ENCODE assay signal across 9 cellular contexts in genomic region chr18:50558948-50559749, GRCh38. TPM values are rescaled to one million over a fixed set of nuclear protein-coding genes. Genes with fewer than 3 reads are reported as not detected.
DNase-seq lines count a peak whose midpoint lies in the region; ATAC-seq and TF ChIP-seq lines count a peak whose summit lies in the region.
"Had no signal": no experiment of that assay in that cellular context is flagged by ENCODE, and none has a peak within 500 bp of the region (broad histone marks: within the 10 kb centered on the region; RNA-seq: fewer than 3 reads in every experiment).

No MANE protein-coding gene starts in this region.

- H3K36me3 Mint-ChIP-seq in activated CD4-positive, alpha-beta T cell treated with anti-CD3 and anti-CD28 coated beads, Interleukin-2, amount 10 ng/mL, durations not matched to agents 24 days and 14 days (ENCODE audit: low read depth): no peaks in the 10 kb centered on the region

- H3K9ac ChIP-seq in Karpas-422 (ENCODE audit: low read length): no peak overlapping the region

- H3K4me3 ChIP-seq in body of pancreas (peak overlapping the region; percentile 37 to 53), right lobe of liver (peak overlapping the region; percentile 50 to 70 (median 55)), thyroid gland (replicated peaks in 1 of 3) (peak overlapping the region in 2 of 3 donors; percentile 45 to 58), Karpas-422 (ENCODE audit: low read length) (no peak overlapping the region)

- ATAC-seq in body of pancreas: no peak
- peak; percentile 17 to 46 (median 29) for ATAC-seq in right lobe of liver

- H3K4me2 ChIP-seq in Karpas-422 (ENCODE audit: low read depth, low read length, poor library complexity, severe bottlenecking): no peak overlapping the region

- TF ChIP-seq CTCF in body of pancreas (IDR thresholded peaks at IDR 0.05) (no peak), right lobe of liver (IDR thresholded peaks at IDR 0.05) (no peak), thyroid gland (IDR thresholded peaks at IDR 0.05) (no peak)

- no peaks in the 10 kb centered on the region for H3K79me2 ChIP-seq in Karpas-422 (ENCODE audit: low read length)

- H3K27ac ChIP-seq in body of pancreas (peak overlapping the region; percentile 41 to 78 (median 68)), right lobe of liver (peak overlapping the region in 2 of 3 donors; percentile 37 to 44), thyroid gland (peak overlapping the region; percentile 72 to 78 (median 77)), Karpas-422 (ENCODE audit: low read length) (no peak overlapping the region)

- no peaks in the 10 kb centered on the region for H3K9me3 ChIP-seq in body of pancreas
- no peaks in the 10 kb centered on the region for H3K9me3 ChIP-seq in right lobe of liver
- H3K9me3 ChIP-seq in thyroid gland: no peaks in the 10 kb centered on the region
- no peaks in the 10 kb centered on the region for H3K9me3 ChIP-seq in Karpas-422 (ENCODE audit: low read length)

- DNase-seq in activated CD4-positive, alpha-beta T cell treated with anti-CD3 and anti-CD28 coated beads, Interleukin-2, amount 10 ng/mL, durations not matched to agents 24 days and 14 days: no peak
- no peak for DNase-seq in activated CD4-positive, alpha-beta T cell treated with anti-CD3 and anti-CD28 coated beads, Interleukin-2, amount 50 U/mL, for 4 hours
- DNase-seq in body of pancreas (peak in 3 of 4 donors; percentile 12 to 14 (median 12)), right lobe of liver (peak in 1 of 3 donors; percentile 22), thyroid gland (peak; percentile 24 to 46), Karpas-422 (no peak), HT-29 (ENCODE audit: low spot score) (no peak), DMS 273 (lab: John Stamatoyannopoulos, UW; ENCODE audit: unreplicated experiment) (no peak)

- H3K9me3 Mint-ChIP-seq in activated CD4-positive, alpha-beta T cell treated with anti-CD3 and anti-CD28 coated beads, Interleukin-2, amount 10 ng/mL, durations not matched to agents 24 days and 14 days: peaks cover 9% of the 10 kb centered on the region

- no peaks in the 10 kb centered on the region for H3K4me1 Mint-ChIP-seq in activated CD4-positive, alpha-beta T cell treated with anti-CD3 and anti-CD28 coated beads, Interleukin-2, amount 10 ng/mL, durations not matched to agents 24 days and 14 days

- H3K27me3 ChIP-seq in body of pancreas: no peaks in the 10 kb centered on the region
- no peaks in the 10 kb centered on the region for H3K27me3 ChIP-seq in right lobe of liver
- no peaks in the 10 kb centered on the region for H3K27me3 ChIP-seq in thyroid gland
- no peaks in the 10 kb centered on the region for H3K27me3 ChIP-seq in Karpas-422 (ENCODE audit: low read length)

- H3K4me1 ChIP-seq in body of pancreas (peaks cover 14% of the 10 kb centered on the region), right lobe of liver (peaks cover 0 to 13% (median 0%) of the 10 kb centered on the region in 4 donors), thyroid gland (peaks cover 15 to 18% of the 10 kb centered on the region in 2 donors), Karpas-422 (ENCODE audit: low read length) (no peaks in the 10 kb centered on the region)

- H4K20me1 ChIP-seq in Karpas-422 (ENCODE audit: insufficient read depth, low read depth, low read length): no peaks in the 10 kb centered on the region

- peak overlapping the region; percentile 16 for H3K4me3 Mint-ChIP-seq in activated CD4-positive, alpha-beta T cell treated with anti-CD3 and anti-CD28 coated beads, Interleukin-2, amount 10 ng/mL, durations not matched to agents 24 days and 14 days
- H3K4me3 Mint-ChIP-seq: T-helper 1 cell treated with Interleukin-12 subunit alpha and Interleukin-12 subunit beta and Interleukin-4 antibody, amounts not matched to agents 30 μg/mL and 1 μg/mL, for 36 hours had no signal

- no peaks in the 10 kb centered on the region for H3K9me2 ChIP-seq in Karpas-422 (replicated peaks; ENCODE audit: insufficient read depth, low read length)

- intact Hi-C loops in activated CD4-positive, alpha-beta T cell treated with anti-CD3 and anti-CD28 coated beads, Interleukin-2, amount 10 ng/mL, durations not matched to agents 24 days and 14 days (cut with micrococcal nuclease): no loop called here
- intact Hi-C loops in body of pancreas (cut with DNase I): no loop called here
- intact Hi-C loops in right lobe of liver (cut with DNase I): no loop called here
- intact Hi-C loops in thyroid gland (cut with DNase I): no loop called here

- TF ChIP-seq POLR2A in body of pancreas (IDR thresholded peaks at IDR 0.05) (no peak), right lobe of liver (IDR thresholded peaks at IDR 0.05) (no peak), thyroid gland (IDR thresholded peaks at IDR 0.05) (no peak)

- peaks cover 60% of the 10 kb centered on the region for H3K27me3 Mint-ChIP-seq in activated CD4-positive, alpha-beta T cell treated with anti-CD3 and anti-CD28 coated beads, Interleukin-2, amount 10 ng/mL, durations not matched to agents 24 days and 14 days

- 15 to 52% methylated on average over 17 to 48 of the region's 52 CpGs for WGBS in body of pancreas, 2 donors
- 27% methylated on average over 18 of the region's 52 CpGs for WGBS in right lobe of liver (ENCODE audit: insufficient coverage, low coverage, low lambda C conversion rate, missing lambda C conversion rate)
- WGBS in thyroid gland, 2 donors: 27 to 35% methylated on average over 19 to 35 of the region's 52 CpGs

- H3K27ac Mint-ChIP-seq in activated CD4-positive, alpha-beta T cell treated with anti-CD3 and anti-CD28 coated beads, Interleukin-2, amount 10 ng/mL, durations not matched to agents 24 days and 14 days: no peak overlapping the region
- H3K27ac Mint-ChIP-seq: T-helper 1 cell treated with Interleukin-12 subunit alpha and Interleukin-12 subunit beta and Interleukin-4 antibody, amounts not matched to agents 30 μg/mL and 1 μg/mL, for 36 hours had no signal

- H2AFZ ChIP-seq in Karpas-422 (ENCODE audit: low read length): no peak overlapping the region

- no peaks in the 10 kb centered on the region for H3K36me3 ChIP-seq in body of pancreas (replicated peaks in 1 of 2; ENCODE audit: insufficient read depth in 1 of 2, low read depth in 2 of 2)
- H3K36me3 ChIP-seq in right lobe of liver: no peaks in the 10 kb centered on the region
- no peaks in the 10 kb centered on the region for H3K36me3 ChIP-seq in thyroid gland
- H3K36me3 ChIP-seq in Karpas-422 (ENCODE audit: insufficient read depth, low read length): no peaks in the 10 kb centered on the region

RNA-seq across cellular contexts. Expression of gene MAPK4, which starts 0.7 kb away (rescaled TPM):
- not detected in 2 replicates for total RNA-seq in activated CD4-positive, alpha-beta T cell treated with anti-CD3 and anti-CD28 coated beads, Interleukin-2, amount 10 ng/mL, durations not matched to agents 24 days and 14 days
- total RNA-seq in body of pancreas (1 to 10 TPM; 1.0 to 1.6 TPM), right lobe of liver (1 to 10 TPM in 4 of 6 experiments, under 1 TPM in 2; 0.33 to 8.3 (median 1.5) TPM), thyroid gland (10 to 100 TPM in 3 of 4 donors, 1 to 10 TPM in 1; 3.5 to 17.9 (median 11.4) TPM)
- not detected in 2 replicates for total RNA-seq in Karpas-422 (2014; rRNA removed; shearing (Covaris generic); ENCODE audit: low replicate concordance)
- total RNA-seq in HT-29 (2014; rRNA removed; shearing (Covaris generic)): not detected in 2 replicates

Comparison
In these comparisons a context has a peak if more than half of its experiments do, and no peak if none do; other contexts are left out.
1. DNase-seq: peak in body of pancreas (3 of 4) and thyroid gland (2 of 2); none in activated CD4-positive, alpha-beta T cell treated with anti-CD3 and anti-CD28 coated beads, Interleukin-2, amount 10 ng/mL, durations not matched to agents 24 days and 14 days (single experiment), activated CD4-positive, alpha-beta T cell treated with anti-CD3 and anti-CD28 coated beads, Interleukin-2, amount 50 U/mL, for 4 hours (0 of 2), Karpas-422 (single experiment), HT-29 (single experiment) and DMS 273 (single experiment).